17 cellular contexts compared by ENCODE assay signal in genomic region chr19:23392706-23393105, GRCh38. TPM values are rescaled to one million over a fixed set of nuclear protein-coding genes. Genes with fewer than 3 reads are reported as not detected.
A peak's percentile ranks its signal among the peaks of the same experiment; 100 is the strongest.
DNase-seq lines count a peak whose midpoint lies in the region; ATAC-seq and TF ChIP-seq lines count a peak whose summit lies in the region.
"Had no signal": no experiment of that assay in that cellular context is flagged by ENCODE, and none has a peak within 500 bp of the region (broad histone marks: within the 10 kb centered on the region; RNA-seq: fewer than 3 reads in every experiment).

No MANE protein-coding gene starts in this region.

- peak overlapping the region; percentile 75 for H3K4me2 ChIP-seq in GM23338

- peaks cover 72% of the 10 kb centered on the region for H3K79me2 ChIP-seq in GM23338 (replicated peaks; ENCODE audit: insufficient read depth)

- H3K9ac ChIP-seq in mucosa of rectum (ENCODE audit: low read depth in 1 of 2, low read length in 2 of 2): no peak overlapping the region

- no peak overlapping the region for H2AFZ ChIP-seq in GM23338

- no peaks in the 10 kb centered on the region for H3K27me3 Mint-ChIP-seq in CD4-positive, CD25-positive, alpha-beta regulatory T cell
- peaks cover 7% of the 10 kb centered on the region for H3K27me3 Mint-ChIP-seq in GM23338 (ENCODE audit: insufficient read depth, low read depth, poor library complexity)
- H3K27me3 Mint-ChIP-seq: activated CD4-positive, alpha-beta T cell treated with anti-CD3 and anti-CD28 coated beads, Interleukin-2, amount 10 ng/mL, durations not matched to agents 24 days and 14 days had no signal

- H3K4me3 ChIP-seq in CD4-positive, CD25-positive, alpha-beta regulatory T cell (ENCODE audit: low read depth, low read length): no peak overlapping the region
- H3K4me3 ChIP-seq in GM23338 (no peak overlapping the region), mucosa of rectum (ENCODE audit: low read length in 2 of 2) (peak overlapping the region; percentile 39 to 99)

- peak overlapping the region; percentile 43 to 99 (median 78) for H3K4me3 Mint-ChIP-seq in CD4-positive, CD25-positive, alpha-beta regulatory T cell
- 0 out of 3 replicates have a peak overlapping the region, but pooled peaks have one; percentile 9 for H3K4me3 Mint-ChIP-seq in GM23338

- no peaks in the 10 kb centered on the region for H3K27me3 ChIP-seq in CD4-positive, CD25-positive, alpha-beta regulatory T cell (ENCODE audit: control insufficient read depth, insufficient read depth, low read length)
- H3K27me3 ChIP-seq in GM23338 (ENCODE audit: insufficient read depth) (no peaks in the 10 kb centered on the region), mucosa of rectum (ENCODE audit: control insufficient read depth in 2 of 2, insufficient read depth in 2 of 2, low read length in 2 of 2) (no peaks in the 10 kb centered on the region)

- no peaks in the 10 kb centered on the region for H3K9me2 ChIP-seq in GM23338 (ENCODE audit: insufficient read depth)

- DNase-seq in CD4-positive, CD25-positive, alpha-beta regulatory T cell: no peak
- peak; percentile 46 for DNase-seq in GM23338 (ENCODE audit: low spot score)
- DNase-seq in astrocyte of the hippocampus (ENCODE audit: low read depth, low spot score): peak; percentile 23
- no peak for DNase-seq in amygdala (lab: John Stamatoyannopoulos, UW)
- no peak for DNase-seq in DMS153 treated with DMSO at 0.1 percent for 48 hours (lab: John Stamatoyannopoulos, UW; ENCODE audit: unreplicated experiment)
- DNase-seq in DMS79 treated with DMSO at 0.1 percent for 48 hours (lab: John Stamatoyannopoulos, UW): no peak
- DNase-seq in NK-92 treated with Interleukin-12 subunit alpha and Interleukin-12 subunit beta, amount 100 ng/mL, for 24 hours (lab: John Stamatoyannopoulos, UW): no peak
- DNase-seq: activated CD4-positive, alpha-beta T cell treated with anti-CD3 and anti-CD28 coated beads, Interleukin-2, amount 10 ng/mL, durations not matched to agents 24 days and 14 days; aorta; effector CD4-positive, alpha-beta T cell; midbrain; NCI-H2029; NCI-H82; posterior cingulate gyrus had no signal

- H4K20me1 ChIP-seq in GM23338 (replicated peaks; ENCODE audit: insufficient read depth): no peaks in the 10 kb centered on the region; the same call in 1 of the 2 replicates

- peaks cover 23 to 61% (median 31%) of the 10 kb centered on the region in 4 donors for H3K4me1 Mint-ChIP-seq in CD4-positive, CD25-positive, alpha-beta regulatory T cell
- H3K4me1 Mint-ChIP-seq in GM23338: peaks cover 22% of the 10 kb centered on the region; the same call in 2 of the 3 replicates
- H3K4me1 Mint-ChIP-seq: activated CD4-positive, alpha-beta T cell treated with anti-CD3 and anti-CD28 coated beads, Interleukin-2, amount 10 ng/mL, durations not matched to agents 24 days and 14 days had no signal

- H3K36me3 ChIP-seq in CD4-positive, CD25-positive, alpha-beta regulatory T cell (ENCODE audit: control insufficient read depth, insufficient read depth, low read length): peaks cover 32% of the 10 kb centered on the region
- no peaks in the 10 kb centered on the region for H3K36me3 ChIP-seq in GM23338 (ENCODE audit: insufficient read depth)
- H3K36me3 ChIP-seq in mucosa of rectum (ENCODE audit: control insufficient read depth in 2 of 2, insufficient read depth in 2 of 2, low read length in 2 of 2): peaks cover 6 to 11% of the 10 kb centered on the region in 2 donors

- H3K9me3 Mint-ChIP-seq in CD4-positive, CD25-positive, alpha-beta regulatory T cell: peaks cover 0 to 22% (median 6%) of the 10 kb centered on the region in 7 donors
- no peaks in the 10 kb centered on the region for H3K9me3 Mint-ChIP-seq in GM23338

- peak overlapping the region in 1 of 3 donors; percentile 98 for H3K27ac Mint-ChIP-seq in CD4-positive, CD25-positive, alpha-beta regulatory T cell
- H3K27ac Mint-ChIP-seq in GM23338: peak overlapping the region; percentile 23; the same call in 1 of the 2 replicates
- H3K27ac Mint-ChIP-seq: activated CD4-positive, alpha-beta T cell treated with anti-CD3 and anti-CD28 coated beads, Interleukin-2, amount 10 ng/mL, durations not matched to agents 24 days and 14 days; activated T-helper 1 cell treated with anti-CD3 and anti-CD28 coated beads, Interleukin-12 subunit alpha, Interleukin-12 subunit beta, Interleukin-2, Interleukin-4 antibody, amounts not matched to agents 30 ng/mL and 10 ng/mL and 1 ng/mL, durations not matched to agents 14 hours and 24 hours and 36 hours had no signal

- H3K9me3 ChIP-seq in CD4-positive, CD25-positive, alpha-beta regulatory T cell (ENCODE audit: control insufficient read depth in 2 of 2, low read length in 2 of 2): peaks cover 18 to 40% of the 10 kb centered on the region in 2 experiments
- no peaks in the 10 kb centered on the region for H3K9me3 ChIP-seq in mucosa of rectum (ENCODE audit: control insufficient read depth in 2 of 2, low read length in 2 of 2)

- H3K27ac ChIP-seq in CD4-positive, CD25-positive, alpha-beta regulatory T cell (ENCODE audit: insufficient read depth, low read length, poor library complexity, severe bottlenecking): no peak overlapping the region
- peak overlapping the region; percentile 3; the same call in 1 of the 2 replicates for H3K27ac ChIP-seq in GM23338 (ENCODE audit: low read depth)
- H3K27ac ChIP-seq in mucosa of rectum (ENCODE audit: low read depth in 2 of 2, low read length in 2 of 2): peak overlapping the region; percentile 50 to 97
- H3K27ac ChIP-seq: HL-60 had no signal

- ATAC-seq in CD4-positive, CD25-positive, alpha-beta regulatory T cell (ENCODE audit: low read depth in 2 of 2): no peak
- ATAC-seq in GM23338: 0 out of 3 replicates have a peak, but pooled peaks have one; percentile 3

- no peaks in the 10 kb centered on the region for H3F3A ChIP-seq in GM23338 (replicated peaks; ENCODE audit: low read depth)

- H3K4me1 ChIP-seq in CD4-positive, CD25-positive, alpha-beta regulatory T cell (ENCODE audit: control insufficient read depth, insufficient read depth, low read length, poor library complexity, severe bottlenecking): peaks cover 29% of the 10 kb centered on the region
- H3K4me1 ChIP-seq in GM23338 (ENCODE audit: insufficient read depth) (peaks cover 10% of the 10 kb centered on the region), mucosa of rectum (ENCODE audit: control insufficient read depth in 2 of 2, insufficient read depth in 2 of 2, low read length in 2 of 2) (peaks cover 13 to 29% of the 10 kb centered on the region in 2 donors)

- 0 out of 4 replicates have a peak, but pooled peaks of 1 of the 2 experiments have one; percentile 9 for TF ChIP-seq CTCF in GM23338 (conservative IDR thresholded peaks at IDR 0.05; ENCODE audit: low read depth in 2 of 2)

- H3K36me3 Mint-ChIP-seq in CD4-positive, CD25-positive, alpha-beta regulatory T cell: peaks cover 33% of the 10 kb centered on the region
- H3K36me3 Mint-ChIP-seq in GM23338 (ENCODE audit: low read depth): peaks cover 44% of the 10 kb centered on the region

TF ChIP-seq in GM23338, 12 proteins besides CTCF, POLR2A, EP300 and RAD21 (continues in another document):
- TF ChIP-seq REST (IDR thresholded peaks at IDR 0.05; ENCODE audit: unreplicated experiment): no peak
- TF ChIP-seq ZNF114 (CRISPR knock-in tag; IDR thresholded peaks at IDR 0.05): no peak
- TF ChIP-seq CREB1 (CRISPR knock-in tag; IDR thresholded peaks at IDR 0.05; ENCODE audit: low read depth): no peak
- TF ChIP-seq EZH2 (IDR thresholded peaks at IDR 0.05; ENCODE audit: low read depth, unreplicated experiment): no peak

RNA-seq across cellular contexts. Expression of gene ZNF91, which starts 2.6 kb away (rescaled TPM):
- 49.0 TPM for total RNA-seq in CD4-positive, CD25-positive, alpha-beta regulatory T cell
- polyA plus RNA-seq in CD4-positive, CD25-positive, alpha-beta regulatory T cell: 10 to 100 TPM; 17.9 to 45.8 (median 35.0) TPM
- total RNA-seq in GM23338 (2014; rRNA removed; shearing (Covaris generic)): 45.1 and 51.6 TPM in 2 replicates
- polyA plus RNA-seq in GM23338 (2016; fragmentation: Nextera tagmentation; extraction: Ambion mirVana): 17.4 and 23.5 TPM in 2 replicates

Comparison
In these comparisons a context has a peak if more than half of its experiments do, and no peak if none do; other contexts are left out.
1. DNase-seq: peak in GM23338 (single experiment) and astrocyte of the hippocampus (single experiment); none in CD4-positive, CD25-positive, alpha-beta regulatory T cell (0 of 3), amygdala (0 of 56), DMS153 treated with DMSO at 0.1 percent for 48 hours (single experiment), DMS79 treated with DMSO at 0.1 percent for 48 hours (single experiment) and NK-92 treated with Interleukin-12 subunit alpha and Interleukin-12 subunit beta, amount 100 ng/mL, for 24 hours (single experiment).
2. H3K4me3 ChIP-seq: peak in mucosa of rectum (2 of 2); none in CD4-positive, CD25-positive, alpha-beta regulatory T cell (single experiment) and GM23338 (single experiment).